Comparison of ENCODE assay signal across 1 cellular context in the genomic region with DNA sequence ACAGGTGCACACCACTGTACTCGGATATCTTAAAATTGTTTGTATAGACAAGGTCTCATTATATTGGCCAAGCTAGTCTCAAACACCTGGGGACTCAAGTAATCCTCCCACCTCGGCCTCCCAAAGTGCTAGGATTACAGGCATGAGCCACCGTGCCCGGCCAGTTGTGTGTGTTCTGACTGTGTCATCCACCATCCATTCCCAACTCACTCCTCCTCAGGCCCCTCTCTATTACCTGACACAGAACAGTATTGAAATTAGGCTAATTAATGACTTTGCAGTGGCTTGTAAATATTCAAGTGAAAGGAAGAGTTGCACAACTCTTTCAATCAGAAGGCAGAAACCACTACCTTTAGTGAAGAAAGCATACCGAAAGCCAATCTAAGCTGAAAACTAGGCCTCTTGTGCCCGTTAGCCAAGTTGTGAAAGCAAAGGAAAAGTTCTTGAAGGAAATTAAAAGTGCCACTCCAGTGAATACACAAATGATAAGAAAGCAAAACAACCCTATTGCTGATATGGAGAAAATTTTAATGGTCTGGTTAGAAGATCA.
TF ChIP-seq lines count a peak whose summit lies in the region.

No MANE protein-coding gene starts in this region.

TF ChIP-seq in HEK293, 187 proteins besides CTCF, POLR2A, EP300 and RAD21:
- TF ChIP-seq ZNF274 (IDR thresholded peaks at IDR 0.05; ENCODE audit: low read length): no peak
- no peak for TF ChIP-seq ZNF274 (tag by site-specific recombination; IDR thresholded peaks at IDR 0.05; ENCODE audit: borderline replicate concordance)
- peak; percentile 36 for TF ChIP-seq PRDM1 (tag by site-specific recombination; IDR thresholded peaks at IDR 0.05)
